Comparison of ENCODE assay signal across 1 cellular context in the genomic region with DNA sequence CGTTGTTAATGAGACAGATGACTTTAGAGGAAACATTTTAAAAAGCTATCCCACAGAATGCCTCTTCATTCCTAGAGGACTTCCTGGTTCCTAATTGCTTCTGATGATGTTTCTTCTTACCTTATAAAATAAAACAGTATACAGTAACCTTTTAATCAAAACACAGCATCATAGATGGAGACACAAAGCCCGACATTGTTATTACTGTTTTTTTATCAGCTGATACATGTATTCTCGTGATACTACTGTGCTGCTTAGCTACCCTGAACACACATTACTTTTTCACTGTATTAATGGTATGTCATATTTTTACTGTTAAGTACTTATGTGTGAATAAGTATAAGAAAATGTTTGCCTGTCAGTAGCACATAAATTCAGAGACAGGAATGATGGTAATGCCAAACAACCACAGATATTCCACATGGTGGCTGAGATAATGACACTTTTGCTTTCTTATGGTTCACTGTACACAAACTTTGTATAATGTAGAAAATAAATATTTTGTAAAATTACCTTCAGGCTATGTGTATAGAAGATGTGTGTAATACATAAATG.
TF ChIP-seq lines count a peak whose summit lies in the region.

No MANE protein-coding gene starts in this region.

TF ChIP-seq in GM23338, 12 proteins besides CTCF, POLR2A, EP300 and RAD21 (continued from another document):
- TF ChIP-seq, protein P1, sequence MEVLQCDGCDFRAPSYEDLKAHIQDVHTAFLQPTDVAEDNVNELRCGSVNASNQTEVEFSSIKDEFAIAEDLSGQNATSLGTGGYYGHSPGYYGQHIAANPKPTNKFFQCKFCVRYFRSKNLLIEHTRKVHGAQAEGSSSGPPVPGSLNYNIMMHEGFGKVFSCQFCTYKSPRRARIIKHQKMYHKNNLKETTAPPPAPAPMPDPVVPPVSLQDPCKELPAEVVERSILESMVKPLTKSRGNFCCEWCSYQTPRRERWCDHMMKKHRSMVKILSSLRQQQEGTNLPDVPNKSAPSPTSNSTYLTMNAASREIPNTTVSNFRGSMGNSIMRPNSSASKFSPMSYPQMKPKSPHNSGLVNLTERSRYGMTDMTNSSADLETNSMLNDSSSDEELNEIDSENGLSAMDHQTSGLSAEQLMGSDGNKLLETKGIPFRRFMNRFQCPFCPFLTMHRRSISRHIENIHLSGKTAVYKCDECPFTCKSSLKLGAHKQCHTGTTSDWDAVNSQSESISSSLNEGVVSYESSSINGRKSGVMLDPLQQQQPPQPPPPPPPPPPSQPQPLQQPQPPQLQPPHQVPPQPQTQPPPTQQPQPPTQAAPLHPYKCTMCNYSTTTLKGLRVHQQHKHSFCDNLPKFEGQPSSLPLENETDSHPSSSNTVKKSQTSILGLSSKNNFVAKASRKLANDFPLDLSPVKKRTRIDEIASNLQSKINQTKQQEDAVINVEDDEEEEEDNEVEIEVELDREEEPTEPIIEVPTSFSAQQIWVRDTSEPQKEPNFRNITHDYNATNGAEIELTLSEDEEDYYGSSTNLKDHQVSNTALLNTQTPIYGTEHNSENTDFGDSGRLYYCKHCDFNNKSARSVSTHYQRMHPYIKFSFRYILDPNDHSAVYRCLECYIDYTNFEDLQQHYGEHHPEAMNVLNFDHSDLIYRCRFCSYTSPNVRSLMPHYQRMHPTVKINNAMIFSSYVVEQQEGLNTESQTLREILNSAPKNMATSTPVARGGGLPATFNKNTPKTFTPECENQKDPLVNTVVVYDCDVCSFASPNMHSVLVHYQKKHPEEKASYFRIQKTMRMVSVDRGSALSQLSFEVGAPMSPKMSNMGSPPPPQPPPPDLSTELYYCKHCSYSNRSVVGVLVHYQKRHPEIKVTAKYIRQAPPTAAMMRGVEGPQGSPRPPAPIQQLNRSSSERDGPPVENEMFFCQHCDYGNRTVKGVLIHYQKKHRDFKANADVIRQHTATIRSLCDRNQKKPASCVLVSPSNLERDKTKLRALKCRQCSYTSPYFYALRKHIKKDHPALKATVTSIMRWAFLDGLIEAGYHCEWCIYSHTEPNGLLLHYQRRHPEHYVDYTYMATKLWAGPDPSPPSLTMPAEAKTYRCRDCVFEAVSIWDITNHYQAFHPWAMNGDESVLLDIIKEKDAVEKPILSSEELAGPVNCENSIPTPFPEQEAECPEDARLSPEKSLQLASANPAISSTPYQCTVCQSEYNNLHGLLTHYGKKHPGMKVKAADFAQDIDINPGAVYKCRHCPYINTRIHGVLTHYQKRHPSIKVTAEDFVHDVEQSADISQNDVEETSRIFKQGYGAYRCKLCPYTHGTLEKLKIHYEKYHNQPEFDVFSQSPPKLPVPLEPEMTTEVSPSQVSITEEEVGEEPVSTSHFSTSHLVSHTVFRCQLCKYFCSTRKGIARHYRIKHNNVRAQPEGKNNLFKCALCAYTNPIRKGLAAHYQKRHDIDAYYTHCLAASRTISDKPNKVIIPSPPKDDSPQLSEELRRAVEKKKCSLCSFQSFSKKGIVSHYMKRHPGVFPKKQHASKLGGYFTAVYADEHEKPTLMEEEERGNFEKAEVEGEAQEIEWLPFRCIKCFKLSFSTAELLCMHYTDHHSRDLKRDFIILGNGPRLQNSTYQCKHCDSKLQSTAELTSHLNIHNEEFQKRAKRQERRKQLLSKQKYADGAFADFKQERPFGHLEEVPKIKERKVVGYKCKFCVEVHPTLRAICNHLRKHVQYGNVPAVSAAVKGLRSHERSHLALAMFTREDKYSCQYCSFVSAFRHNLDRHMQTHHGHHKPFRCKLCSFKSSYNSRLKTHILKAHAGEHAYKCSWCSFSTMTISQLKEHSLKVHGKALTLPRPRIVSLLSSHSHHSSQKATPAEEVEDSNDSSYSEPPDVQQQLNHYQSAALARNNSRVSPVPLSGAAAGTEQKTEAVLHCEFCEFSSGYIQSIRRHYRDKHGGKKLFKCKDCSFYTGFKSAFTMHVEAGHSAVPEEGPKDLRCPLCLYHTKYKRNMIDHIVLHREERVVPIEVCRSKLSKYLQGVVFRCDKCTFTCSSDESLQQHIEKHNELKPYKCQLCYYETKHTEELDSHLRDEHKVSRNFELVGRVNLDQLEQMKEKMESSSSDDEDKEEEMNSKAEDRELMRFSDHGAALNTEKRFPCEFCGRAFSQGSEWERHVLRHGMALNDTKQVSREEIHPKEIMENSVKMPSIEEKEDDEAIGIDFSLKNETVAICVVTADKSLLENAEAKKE (CRISPR knock-in tag; IDR thresholded peaks at IDR 0.05): no peak
- TF ChIP-seq, protein P2, sequence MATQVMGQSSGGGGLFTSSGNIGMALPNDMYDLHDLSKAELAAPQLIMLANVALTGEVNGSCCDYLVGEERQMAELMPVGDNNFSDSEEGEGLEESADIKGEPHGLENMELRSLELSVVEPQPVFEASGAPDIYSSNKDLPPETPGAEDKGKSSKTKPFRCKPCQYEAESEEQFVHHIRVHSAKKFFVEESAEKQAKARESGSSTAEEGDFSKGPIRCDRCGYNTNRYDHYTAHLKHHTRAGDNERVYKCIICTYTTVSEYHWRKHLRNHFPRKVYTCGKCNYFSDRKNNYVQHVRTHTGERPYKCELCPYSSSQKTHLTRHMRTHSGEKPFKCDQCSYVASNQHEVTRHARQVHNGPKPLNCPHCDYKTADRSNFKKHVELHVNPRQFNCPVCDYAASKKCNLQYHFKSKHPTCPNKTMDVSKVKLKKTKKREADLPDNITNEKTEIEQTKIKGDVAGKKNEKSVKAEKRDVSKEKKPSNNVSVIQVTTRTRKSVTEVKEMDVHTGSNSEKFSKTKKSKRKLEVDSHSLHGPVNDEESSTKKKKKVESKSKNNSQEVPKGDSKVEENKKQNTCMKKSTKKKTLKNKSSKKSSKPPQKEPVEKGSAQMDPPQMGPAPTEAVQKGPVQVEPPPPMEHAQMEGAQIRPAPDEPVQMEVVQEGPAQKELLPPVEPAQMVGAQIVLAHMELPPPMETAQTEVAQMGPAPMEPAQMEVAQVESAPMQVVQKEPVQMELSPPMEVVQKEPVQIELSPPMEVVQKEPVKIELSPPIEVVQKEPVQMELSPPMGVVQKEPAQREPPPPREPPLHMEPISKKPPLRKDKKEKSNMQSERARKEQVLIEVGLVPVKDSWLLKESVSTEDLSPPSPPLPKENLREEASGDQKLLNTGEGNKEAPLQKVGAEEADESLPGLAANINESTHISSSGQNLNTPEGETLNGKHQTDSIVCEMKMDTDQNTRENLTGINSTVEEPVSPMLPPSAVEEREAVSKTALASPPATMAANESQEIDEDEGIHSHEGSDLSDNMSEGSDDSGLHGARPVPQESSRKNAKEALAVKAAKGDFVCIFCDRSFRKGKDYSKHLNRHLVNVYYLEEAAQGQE (IDR thresholded peaks at IDR 0.05; ENCODE audit: unreplicated experiment): no peak
